ENCODE assay signal across 24 cellular contexts in the genomic region with DNA sequence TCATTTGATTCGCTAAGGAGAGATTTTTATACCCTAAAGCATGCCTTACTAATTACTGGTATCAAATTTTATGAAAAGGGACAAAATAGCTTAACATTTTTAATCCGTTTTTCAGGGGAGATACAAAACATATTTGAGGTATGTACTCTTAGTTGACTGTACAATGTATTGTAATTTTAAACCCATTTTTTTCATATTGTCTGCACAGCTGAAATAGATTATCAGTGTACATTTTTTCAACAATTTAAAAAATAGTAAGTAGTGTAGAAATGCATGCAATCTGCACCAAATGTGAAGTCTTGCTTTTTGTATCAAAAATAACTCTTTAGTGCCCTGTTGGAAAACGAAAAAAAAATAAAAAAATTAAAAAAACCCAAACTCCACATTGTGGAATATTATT.
DNase-seq lines count a peak whose midpoint lies in the region; ATAC-seq and TF ChIP-seq lines count a peak whose summit lies in the region.
"Had no signal": no experiment of that assay in that cellular context is flagged by ENCODE, and none has a peak within 500 bp of the region (broad histone marks: within the 10 kb centered on the region; RNA-seq: fewer than 3 reads in every experiment).

No MANE protein-coding gene starts in this region.

- no peaks in the 10 kb centered on the region for H3K9me3 Mint-ChIP-seq in nephron
- peaks cover 14% of the 10 kb centered on the region for H3K9me3 Mint-ChIP-seq in activated naive CD8-positive, alpha-beta T cell treated with anti-CD3 and anti-CD28 coated beads, Interleukin-2, amount 50 U/mL, for 24 hours
- H3K9me3 Mint-ChIP-seq in stimulated activated memory B cell treated with anti-CD40 and anti-IgM and Interleukin-4, amounts not matched to agents 10 μg/mL and 1 μg/mL and 100 μg/mL, for 72 hours = peaks cover 7% of the 10 kb centered on the region

- DNase-seq in adipocyte (ENCODE audit: low read depth) (peak; percentile 67), fibroblast of peridontal ligament (ENCODE audit: extremely low read depth) (peak; percentile 23), WERI-Rb-1 (no peak)
- no peak for DNase-seq in activated naive CD8-positive, alpha-beta T cell treated with anti-CD3 and anti-CD28 coated beads, Interleukin-2, amount 50 U/mL, for 24 hours
- DNase-seq: 8988T; ACHN; BE2C; C1 segment of cervical spinal cord; CD4-positive, alpha-beta memory T cell; CD4-positive, CD25-positive, alpha-beta regulatory T cell; CD8-positive, alpha-beta memory T cell; COR-L47; DMS 273 treated with DMSO at 0.1 percent for 48 hours; DMS153; DMS53; DMS79; DND-41; EL; GDM1 had no signal

- H3K4me1 ChIP-seq in adipocyte (ENCODE audit: control insufficient read depth, insufficient read depth, low read length) = peaks cover 8% of the 10 kb centered on the region
- H3K4me1 ChIP-seq: BLaER1 had no signal

- H3K4me3 ChIP-seq in adipocyte (ENCODE audit: low read length) = peak overlapping the region; percentile 67
- no peak overlapping the region for H3K4me3 ChIP-seq in WERI-Rb-1 (ENCODE audit: low read depth, low read length)
- H3K4me3 ChIP-seq: BLaER1, GM12878 had no signal

- H3K4me1 Mint-ChIP-seq in nephron = peaks cover 35% of the 10 kb centered on the region
- H3K4me1 Mint-ChIP-seq in activated naive CD8-positive, alpha-beta T cell treated with anti-CD3 and anti-CD28 coated beads, Interleukin-2, amount 50 U/mL, for 24 hours = no peaks in the 10 kb centered on the region
- H3K4me1 Mint-ChIP-seq in stimulated activated memory B cell treated with anti-CD40 and anti-IgM and Interleukin-4, amounts not matched to agents 10 μg/mL and 1 μg/mL and 100 μg/mL, for 72 hours = no peaks in the 10 kb centered on the region
- H3K4me1 Mint-ChIP-seq: CD14-positive monocyte; CD4-positive, alpha-beta memory T cell; CD4-positive, CD25-positive, alpha-beta regulatory T cell; CD8-positive, alpha-beta memory T cell had no signal

- H3K27ac Mint-ChIP-seq in nephron = peak overlapping the region in 2 of 3 experiments; percentile 6 to 35
- no peak overlapping the region for H3K27ac Mint-ChIP-seq in activated naive CD8-positive, alpha-beta T cell treated with anti-CD3 and anti-CD28 coated beads, Interleukin-2, amount 50 U/mL, for 24 hours
- H3K27ac Mint-ChIP-seq in stimulated activated memory B cell treated with anti-CD40 and anti-IgM and Interleukin-4, amounts not matched to agents 10 μg/mL and 1 μg/mL and 100 μg/mL, for 72 hours = no peak overlapping the region
- H3K27ac Mint-ChIP-seq: CD14-positive monocyte; CD4-positive, alpha-beta memory T cell; CD4-positive, CD25-positive, alpha-beta regulatory T cell; CD8-positive, alpha-beta memory T cell had no signal

- H3K27me3 Mint-ChIP-seq in nephron (ENCODE audit: low read depth) = no peaks in the 10 kb centered on the region
- H3K27me3 Mint-ChIP-seq in activated naive CD8-positive, alpha-beta T cell treated with anti-CD3 and anti-CD28 coated beads, Interleukin-2, amount 50 U/mL, for 24 hours = no peaks in the 10 kb centered on the region
- no peaks in the 10 kb centered on the region for H3K27me3 Mint-ChIP-seq in stimulated activated memory B cell treated with anti-CD40 and anti-IgM and Interleukin-4, amounts not matched to agents 10 μg/mL and 1 μg/mL and 100 μg/mL, for 72 hours
- H3K27me3 Mint-ChIP-seq: CD4-positive, alpha-beta memory T cell; CD4-positive, CD25-positive, alpha-beta regulatory T cell; CD8-positive, alpha-beta memory T cell had no signal

- no peak overlapping the region for H3K27ac ChIP-seq in WERI-Rb-1
- H3K27ac ChIP-seq: BLaER1 had no signal

- H3K36me3 ChIP-seq in adipocyte (ENCODE audit: control insufficient read depth, insufficient read depth, low read length, severe bottlenecking) (no peaks in the 10 kb centered on the region), WERI-Rb-1 (no peaks in the 10 kb centered on the region)

- ATAC-seq in activated naive CD8-positive, alpha-beta T cell treated with anti-CD3 and anti-CD28 coated beads, Interleukin-2, amount 50 U/mL, for 24 hours = no peak
- no peak for ATAC-seq in stimulated activated memory B cell treated with anti-CD40 and anti-IgM and Interleukin-4, amounts not matched to agents 10 μg/mL and 1 μg/mL and 100 μg/mL, for 72 hours
- ATAC-seq: GM12878 had no signal

- no peak for TF ChIP-seq CTCF in nephron (IDR thresholded peaks at IDR 0.05; ENCODE audit: unreplicated experiment in 3 of 3)
- no peak for TF ChIP-seq CTCF in WERI-Rb-1 (IDR thresholded peaks at IDR 0.05; ENCODE audit: low read depth, low read length)

- no peak overlapping the region for H3K4me3 Mint-ChIP-seq in nephron
- no peak overlapping the region for H3K4me3 Mint-ChIP-seq in activated naive CD8-positive, alpha-beta T cell treated with anti-CD3 and anti-CD28 coated beads, Interleukin-2, amount 50 U/mL, for 24 hours
- H3K4me3 Mint-ChIP-seq in stimulated activated memory B cell treated with anti-CD40 and anti-IgM and Interleukin-4, amounts not matched to agents 10 μg/mL and 1 μg/mL and 100 μg/mL, for 72 hours = no peak overlapping the region
- H3K4me3 Mint-ChIP-seq: CD14-positive monocyte; CD4-positive, alpha-beta memory T cell; CD4-positive, CD25-positive, alpha-beta regulatory T cell; CD8-positive, alpha-beta memory T cell had no signal

- H3K36me3 Mint-ChIP-seq in nephron (ENCODE audit: low read depth) = peaks cover 40% of the 10 kb centered on the region
- H3K36me3 Mint-ChIP-seq in activated naive CD8-positive, alpha-beta T cell treated with anti-CD3 and anti-CD28 coated beads, Interleukin-2, amount 50 U/mL, for 24 hours (ENCODE audit: low read depth) = no peaks in the 10 kb centered on the region
- H3K36me3 Mint-ChIP-seq in stimulated activated memory B cell treated with anti-CD40 and anti-IgM and Interleukin-4, amounts not matched to agents 10 μg/mL and 1 μg/mL and 100 μg/mL, for 72 hours = no peaks in the 10 kb centered on the region
- H3K36me3 Mint-ChIP-seq: CD14-positive monocyte; CD4-positive, alpha-beta memory T cell; CD4-positive, CD25-positive, alpha-beta regulatory T cell; CD8-positive, alpha-beta memory T cell had no signal

- no peaks in the 10 kb centered on the region for H3K9me3 ChIP-seq in adipocyte (ENCODE audit: control insufficient read depth, low read length)
- no peaks in the 10 kb centered on the region for H3K9me3 ChIP-seq in WERI-Rb-1 (ENCODE audit: severe bottlenecking)
- H3K9me3 ChIP-seq: BE2C had no signal

- H3K9ac ChIP-seq in adipocyte (ENCODE audit: low read length) = no peak overlapping the region
- H3K9ac ChIP-seq: BLaER1 had no signal

- no peaks in the 10 kb centered on the region for H3K27me3 ChIP-seq in adipocyte (replicated peaks; ENCODE audit: control insufficient read depth, insufficient read depth, low read length)
- H3K27me3 ChIP-seq in WERI-Rb-1 (ENCODE audit: insufficient read depth, low read depth, severe bottlenecking) = no peaks in the 10 kb centered on the region
- H3K27me3 ChIP-seq: BE2C, BLaER1 had no signal

Comparison
In these comparisons a context has a peak if more than half of its experiments do, and no peak if none do; other contexts are left out.
1. DNase-seq: peak in adipocyte (single experiment) and fibroblast of peridontal ligament (single experiment); none in activated naive CD8-positive, alpha-beta T cell treated with anti-CD3 and anti-CD28 coated beads, Interleukin-2, amount 50 U/mL, for 24 hours (single experiment) and WERI-Rb-1 (single experiment).
2. H3K27ac Mint-ChIP-seq: peak in nephron (2 of 3); none in activated naive CD8-positive, alpha-beta T cell treated with anti-CD3 and anti-CD28 coated beads, Interleukin-2, amount 50 U/mL, for 24 hours (single experiment) and stimulated activated memory B cell treated with anti-CD40 and anti-IgM and Interleukin-4, amounts not matched to agents 10 μg/mL and 1 μg/mL and 100 μg/mL, for 72 hours (single experiment).